Comparison of ENCODE assay signal across 20 cellular contexts in the genomic region with DNA sequence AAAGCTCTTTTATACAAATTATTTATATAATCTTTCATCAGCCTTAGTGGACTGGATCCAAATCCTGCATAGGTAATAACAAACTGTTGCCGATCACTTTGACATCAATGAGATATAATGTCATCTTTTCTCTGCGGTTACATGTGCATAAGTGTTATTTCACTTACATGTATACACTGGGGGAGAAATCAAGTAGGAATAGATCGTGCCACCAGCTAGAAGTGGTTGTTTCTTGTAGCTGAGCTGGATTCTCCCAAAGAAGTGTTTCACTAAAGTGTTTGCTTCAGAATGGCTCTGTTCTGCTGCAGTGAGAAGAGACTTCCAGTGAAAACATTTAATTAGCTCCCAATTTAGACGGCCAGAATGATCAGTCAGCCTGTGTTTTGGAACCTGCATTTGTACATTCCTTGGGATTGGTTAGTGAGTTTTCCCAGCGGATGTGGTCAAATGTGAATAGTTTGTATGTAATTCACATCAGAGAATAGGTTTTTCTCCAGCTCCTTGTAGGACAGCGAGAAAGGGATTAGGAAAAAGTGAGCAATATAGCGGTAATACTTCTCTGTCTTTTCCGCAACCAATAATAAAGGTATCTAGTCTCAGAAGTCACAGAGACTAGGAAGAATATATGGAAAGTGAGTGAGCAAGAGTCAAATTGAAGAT.
DNase-seq lines count a peak whose midpoint lies in the region; ATAC-seq, FAIRE-seq and TF ChIP-seq lines count a peak whose summit lies in the region.
"Had no signal": no experiment of that assay in that cellular context is flagged by ENCODE, and none has a peak within 500 bp of the region (broad histone marks: within the 10 kb centered on the region; RNA-seq: fewer than 3 reads in every experiment).

No MANE protein-coding gene starts in this region.

- H3K4me3 ChIP-seq in astrocyte (ENCODE audit: insufficient read depth, low read depth, low read length) = no peak overlapping the region
- no peak overlapping the region for H3K4me3 ChIP-seq in keratinocyte (ENCODE audit: control insufficient read depth in 2 of 3, extremely low read depth in 1 of 3, insufficient read depth in 2 of 3, low read depth in 1 of 3, low read length in 3 of 3)
- H3K4me3 ChIP-seq in HAP-1 = no peak overlapping the region

- H3K9me1 ChIP-seq in keratinocyte (ENCODE audit: control insufficient read depth, extremely low read depth, insufficient read depth, low read length) = no peaks in the 10 kb centered on the region

- dilution Hi-C loops in keratinocyte (cut with MboI; ENCODE audit: extremely low pct_ligation_motif_present, low sequenced_read_pairs) = no loop called here

- H3K9me3 ChIP-seq in astrocyte (ENCODE audit: insufficient read depth, low read depth, low read length) (no peaks in the 10 kb centered on the region), keratinocyte (ENCODE audit: control insufficient read depth, low read depth, low read length) (peaks cover 2% of the 10 kb centered on the region), HAP-1 (no peaks in the 10 kb centered on the region; the same call in 1 of the 2 replicates)

- H3K4me1 Mint-ChIP-seq in astrocyte (ENCODE audit: low read depth, unreplicated experiment) = peaks cover 16% of the 10 kb centered on the region

- H3K4me2 ChIP-seq in astrocyte (ENCODE audit: low read length) (peak overlapping the region; percentile 17), keratinocyte (ENCODE audit: control insufficient read depth, extremely low read depth, insufficient read depth, low read depth, low read length) (peak overlapping the region; percentile 0)
- H3K4me2 ChIP-seq: KMS-11 had no signal

- H3K27ac ChIP-seq in astrocyte (ENCODE audit: low read depth, low read length) = peak overlapping the region; percentile 49
- no peak overlapping the region for H3K27ac ChIP-seq in keratinocyte (ENCODE audit: control insufficient read depth, insufficient read depth, low read length)
- H3K27ac ChIP-seq: KMS-11 had no signal

- no peaks in the 10 kb centered on the region for H3K27me3 Mint-ChIP-seq in astrocyte (ENCODE audit: low read depth, unreplicated experiment)
- H3K27me3 Mint-ChIP-seq: B cell had no signal

- peaks cover 9% of the 10 kb centered on the region for H3K9me3 Mint-ChIP-seq in astrocyte (ENCODE audit: unreplicated experiment)

- H3K4me1 ChIP-seq in astrocyte (ENCODE audit: insufficient read depth, low read length) = peaks cover 3% of the 10 kb centered on the region
- peaks cover 9% of the 10 kb centered on the region for H3K4me1 ChIP-seq in keratinocyte (ENCODE audit: control insufficient read depth, extremely low read depth, insufficient read depth, low read length)
- H3K4me1 ChIP-seq in HAP-1 = no peaks in the 10 kb centered on the region

- H2AFZ ChIP-seq in astrocyte (ENCODE audit: low read depth, low read length) (no peak overlapping the region), keratinocyte (ENCODE audit: control insufficient read depth, low read length) (peak overlapping the region; percentile 49)

- no peak for TF ChIP-seq CTCF in astrocyte (IDR thresholded peaks at IDR 0.05; ENCODE audit: insufficient read depth, low read depth, low read length)
- TF ChIP-seq CTCF in keratinocyte (optimal IDR thresholded peaks at IDR 0.05 in 1 of 3, IDR thresholded peaks at IDR 0.05 in 1 of 3, conservative IDR thresholded peaks at IDR 0.05 in 1 of 3; ENCODE audit: extremely low read depth in 1 of 3, insufficient read depth in 2 of 3, low read length in 3 of 3) = no peak

- no peaks in the 10 kb centered on the region for H4K20me1 ChIP-seq in astrocyte (ENCODE audit: insufficient read depth, low read length)
- no peaks in the 10 kb centered on the region for H4K20me1 ChIP-seq in keratinocyte (ENCODE audit: control insufficient read depth, extremely low read depth, insufficient read depth, low read length)

- no peak overlapping the region for H3K27ac Mint-ChIP-seq in astrocyte (ENCODE audit: unreplicated experiment)
- H3K27ac Mint-ChIP-seq: B cell; CD4-positive, alpha-beta T cell had no signal

- no peak overlapping the region for H3K4me3 Mint-ChIP-seq in astrocyte (ENCODE audit: unreplicated experiment)
- H3K4me3 Mint-ChIP-seq: B cell; CD4-positive, alpha-beta T cell had no signal

- H3K79me2 ChIP-seq in astrocyte (ENCODE audit: insufficient read depth, low read length) (no peaks in the 10 kb centered on the region), keratinocyte (ENCODE audit: control insufficient read depth, insufficient read depth, low read length) (no peaks in the 10 kb centered on the region)

- in situ Hi-C loops in HAP-1 (cut with MboI; ENCODE audit: low sequenced_read_pairs) = no loop called here

- ATAC-seq in HG03432 (IDR thresholded peaks at IDR 0.05; ENCODE audit: unreplicated experiment) = no peak
- ATAC-seq in GM18873 (IDR thresholded peaks at IDR 0.05; ENCODE audit: low FRiP score, unreplicated experiment) = no peak

- no peaks in the 10 kb centered on the region for H3K36me3 ChIP-seq in astrocyte (ENCODE audit: insufficient read depth, low read length)
- no peaks in the 10 kb centered on the region for H3K36me3 ChIP-seq in keratinocyte (ENCODE audit: control insufficient read depth in 2 of 2, extremely low read depth in 1 of 2, insufficient read depth in 2 of 2, low read length in 2 of 2)
- H3K36me3 ChIP-seq in HAP-1 (replicated peaks) = no peaks in the 10 kb centered on the region

- no peaks in the 10 kb centered on the region for H3K27me3 ChIP-seq in astrocyte (ENCODE audit: insufficient read depth, low read length)
- H3K27me3 ChIP-seq in keratinocyte (ENCODE audit: control insufficient read depth, extremely low read depth, insufficient read depth, low read length) = no peaks in the 10 kb centered on the region
- H3K27me3 ChIP-seq in HAP-1 (ENCODE audit: low read depth) = no peaks in the 10 kb centered on the region

- FAIRE-seq in astrocyte (lab: Jason Lieb, UNC) (no peak), keratinocyte (lab: Jason Lieb, UNC) (peak; percentile 53)
- FAIRE-seq: G401.6, GM12892, RCC 7860 had no signal

- H3K9ac ChIP-seq in astrocyte (ENCODE audit: low read length) = peak overlapping the region; percentile 12
- no peak overlapping the region for H3K9ac ChIP-seq in keratinocyte (ENCODE audit: control insufficient read depth, extremely low read depth, insufficient read depth, low read length)
- H3K9ac ChIP-seq: KMS-11 had no signal

- no peaks in the 10 kb centered on the region for H3K36me3 Mint-ChIP-seq in astrocyte (ENCODE audit: low read depth, unreplicated experiment)

- DNase-seq in A172 (ENCODE audit: low spot score) = peak; percentile 12
- peak; percentile 38 for DNase-seq in M059J (ENCODE audit: low read depth)
- DNase-seq in astrocyte (ENCODE audit: low read depth) = peak; percentile 69
- no peak for DNase-seq in keratinocyte (ENCODE audit: low read depth, low spot score)
- DNase-seq in HAP-1 (ENCODE audit: low spot score in 2 of 2) = no peak
- no peak for DNase-seq in HPDE6-E6E7 (ENCODE audit: extremely low spot score)
- DNase-seq: 8988T; Calu3; CD4-positive, alpha-beta T cell; GOT3; NCI-H1930; NCI-H510A treated with DMSO at 0.1 percent for 48 hours; SHP77 treated with DMSO at 0.1 percent for 48 hours had no signal

Comparison
In these comparisons a context has a peak if more than half of its experiments do, and no peak if none do; other contexts are left out.
1. DNase-seq: peak in A172 (single experiment), M059J (single experiment) and astrocyte (single experiment); none in keratinocyte (single experiment), HAP-1 (0 of 2) and HPDE6-E6E7 (single experiment).